14 cellular contexts compared by ENCODE assay signal in genomic region chr1:163436133-163436532, GRCh38.
"Had no signal": no experiment of that assay in that cellular context is flagged by ENCODE, and none has a peak within 500 bp of the region (broad histone marks: within the 10 kb centered on the region; RNA-seq: fewer than 3 reads in every experiment).

No MANE protein-coding gene starts in this region.

- ATAC-seq: activated naive CD8-positive, alpha-beta T cell treated with anti-CD3 and anti-CD28 coated beads, Interleukin-2, amount 50 U/mL, for 24 hours; activated T-helper 17 cell treated with anti-CD3 and anti-CD28 coated beads, Interleukin-2, amount 50 U/mL, for 72 hours; foreskin keratinocyte; lower lobe of right lung; psoas muscle; sciatic nerve had no signal

- H3K27ac ChIP-seq: colonic mucosa, foreskin keratinocyte, lower lobe of right lung, psoas muscle, spleen had no signal

- H3K4me3 Mint-ChIP-seq: activated naive CD8-positive, alpha-beta T cell treated with anti-CD3 and anti-CD28 coated beads, Interleukin-2, amount 50 U/mL, for 24 hours; activated T-helper 17 cell treated with anti-CD3 and anti-CD28 coated beads, Interleukin-2, amount 50 U/mL, for 72 hours; neural crest cell; stimulated activated naive CD8-positive, alpha-beta T cell treated with anti-CD3 and anti-CD28 coated beads, Interleukin-15, Interleukin-2, amounts not matched to agents 100 ng/mL and 50 ng/mL, for 24 hours; type B pancreatic cell had no signal

- DNase-seq: activated CD4-positive, alpha-beta T cell treated with anti-CD3 and anti-CD28 coated beads, Interleukin-2, amount 50 U/mL, for 1 hour; activated naive CD4-positive, alpha-beta T cell treated with Interleukin-2 at 50 U/mL for 16 hours; activated naive CD8-positive, alpha-beta T cell treated with anti-CD3 and anti-CD28 coated beads, Interleukin-2, amount 50 U/mL, for 24 hours; activated T-cell treated with anti-CD3 and anti-CD28 coated beads for 4 hours; colonic mucosa; foreskin keratinocyte; lower lobe of right lung; psoas muscle; spleen had no signal

- H3K9me3 Mint-ChIP-seq: type B pancreatic cell had no signal

- H3K4me1 Mint-ChIP-seq: activated naive CD8-positive, alpha-beta T cell treated with anti-CD3 and anti-CD28 coated beads, Interleukin-2, amount 50 U/mL, for 24 hours; activated T-helper 17 cell treated with anti-CD3 and anti-CD28 coated beads, Interleukin-2, amount 50 U/mL, for 72 hours had no signal

- H3K27ac Mint-ChIP-seq: activated naive CD8-positive, alpha-beta T cell treated with anti-CD3 and anti-CD28 coated beads, Interleukin-2, amount 50 U/mL, for 24 hours; activated T-helper 17 cell treated with anti-CD3 and anti-CD28 coated beads, Interleukin-2, amount 50 U/mL, for 72 hours; stimulated activated naive CD8-positive, alpha-beta T cell treated with anti-CD3 and anti-CD28 coated beads, Interleukin-15, Interleukin-2, amounts not matched to agents 100 ng/mL and 50 ng/mL, for 24 hours; type B pancreatic cell had no signal
